1 cellular context compared by ENCODE assay signal in genomic region chr5:42648036-42648435, GRCh38.
TF ChIP-seq lines count a peak whose summit lies in the region.

No MANE protein-coding gene starts in this region.

TF ChIP-seq in GM23338, 12 proteins besides CTCF, POLR2A, EP300 and RAD21 (continued from another document):
- TF ChIP-seq ZNF462 (CRISPR knock-in tag; IDR thresholded peaks at IDR 0.05) = no peak
- TF ChIP-seq ZNF331 (CRISPR knock-in tag; IDR thresholded peaks at IDR 0.05; ENCODE audit: low read depth) = no peak
- TF ChIP-seq NANOG (IDR thresholded peaks at IDR 0.05; ENCODE audit: borderline replicate concordance) = no peak
- TF ChIP-seq CREB1 (CRISPR knock-in tag; IDR thresholded peaks at IDR 0.05; ENCODE audit: low read depth) = no peak
- no peak for TF ChIP-seq ETS1 (IDR thresholded peaks at IDR 0.05)
- no peak for TF ChIP-seq JUNB (IDR thresholded peaks at IDR 0.05; ENCODE audit: unreplicated experiment)
- TF ChIP-seq STAT1 (IDR thresholded peaks at IDR 0.05; ENCODE audit: unreplicated experiment) = no peak
- TF ChIP-seq EZH2 (IDR thresholded peaks at IDR 0.05; ENCODE audit: low read depth, unreplicated experiment) = no peak
